In the genomic region with DNA sequence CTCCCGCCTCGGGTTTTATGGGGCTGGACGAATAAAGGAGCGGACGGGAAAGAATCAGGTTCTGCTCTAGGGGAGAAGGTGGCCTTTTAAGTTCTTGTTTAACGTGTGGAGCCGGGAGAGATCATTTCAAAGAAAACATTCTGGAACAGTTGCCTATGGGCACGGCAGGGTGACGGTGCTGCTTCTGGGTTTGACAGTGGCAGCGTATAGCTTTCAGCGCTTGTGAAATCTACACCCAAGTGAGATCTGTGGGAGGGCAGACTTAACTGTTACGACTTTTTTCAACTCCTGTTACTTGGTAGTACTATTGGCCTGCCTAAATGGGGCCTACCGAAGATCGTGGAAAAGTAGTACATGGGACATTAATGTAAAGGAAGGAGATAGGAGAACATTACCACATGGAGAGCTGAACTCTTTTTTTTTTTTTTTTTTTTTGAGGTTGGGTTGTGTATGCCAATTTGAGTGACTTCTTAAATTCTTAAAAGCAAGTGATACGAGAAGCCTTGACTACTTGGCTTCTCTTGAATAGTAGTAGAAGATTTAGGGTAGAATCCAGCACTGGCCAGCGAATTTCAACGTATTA, we compare ENCODE assay signal across 8 cellular contexts. TPM values are rescaled to one million over a fixed set of nuclear protein-coding genes. Genes with fewer than 3 reads are reported as not detected.
DNase-seq lines count a peak whose midpoint lies in the region; ATAC-seq and TF ChIP-seq lines count a peak whose summit lies in the region.

No MANE protein-coding gene starts in this region.

- H3K27me3 ChIP-seq in A673 (replicated peaks; ENCODE audit: insufficient read depth, low read depth, low read length, poor library complexity): no peaks in the 10 kb centered on the region
- H3K27me3 ChIP-seq in endodermal cell (ENCODE audit: control insufficient read depth, insufficient read depth, low read length, poor library complexity, severe bottlenecking): no peaks in the 10 kb centered on the region

- DNase-seq in A673 (ENCODE audit: low spot score) (peak; percentile 88), NCI-H226 (peak; percentile 67), endodermal cell (no peak), mucosa of descending colon (peak in 2 of 3 donors; percentile 75 to 77)
- DNase-seq in activated CD4-positive, alpha-beta T cell treated with anti-CD3 and anti-CD28 coated beads for 48 hours: peak; percentile 71
- DNase-seq in stimulated activated CD8-positive, alpha-beta memory T cell treated with anti-CD3 and anti-CD28 coated beads, Interleukin-7, amount 100 ng/mL, for 48 hours (ENCODE audit: extremely low read depth in 1 of 2, low read depth in 1 of 2): peak; percentile 19 to 49

- H3K27ac ChIP-seq in A673 (ENCODE audit: low read depth, low read length, poor library complexity, severe bottlenecking) (peak overlapping the region; percentile 98), endodermal cell (ENCODE audit: low read depth, low read length) (peak overlapping the region; percentile 97)

- H3K9me3 Mint-ChIP-seq in endodermal cell: no peaks in the 10 kb centered on the region

- no peak overlapping the region for H3K4me3 Mint-ChIP-seq in endodermal cell

- WGBS in endodermal cell (ENCODE audit: insufficient coverage in 1 of 2, insufficient read length in 1 of 2), 2 experiments: 1% methylated on average over 8 to 17 of the region's 17 CpGs

- H3K9ac ChIP-seq in endodermal cell (ENCODE audit: extremely low read depth, low read length, poor library complexity, severe bottlenecking): peak overlapping the region; percentile 88

- POLR2A ChIA-PET in A673 (lab: Charles Lee; ENCODE audit: low non-redundant PET): interaction anchor here (0.6 kb wide), 1 partner anchor 50 kb away, joined by 6 read pairs; no protein-coding TSS in a partner anchor

- no peaks in the 10 kb centered on the region for H3K27me3 Mint-ChIP-seq in endodermal cell (ENCODE audit: insufficient read depth)

- TF ChIP-seq CTCF in A673 (conservative IDR thresholded peaks at IDR 0.05; ENCODE audit: low read depth, low read length): no peak
- TF ChIP-seq CTCF in endodermal cell (conservative IDR thresholded peaks at IDR 0.05): no peak
- no peak for TF ChIP-seq CTCF in mucosa of descending colon (IDR thresholded peaks at IDR 0.05)

- peaks cover 14% of the 10 kb centered on the region for H3K4me1 Mint-ChIP-seq in endodermal cell

- no peaks in the 10 kb centered on the region for H3K36me3 ChIP-seq in A673 (ENCODE audit: insufficient read depth, low read length, poor library complexity, severe bottlenecking)
- no peaks in the 10 kb centered on the region for H3K36me3 ChIP-seq in endodermal cell (ENCODE audit: control insufficient read depth, insufficient read depth, low read length)
- H3K36me3 ChIP-seq in mucosa of descending colon (ENCODE audit: low read depth): no peaks in the 10 kb centered on the region

- H3K4me1 ChIP-seq in A673 (ENCODE audit: insufficient read depth, low read length, poor library complexity, severe bottlenecking): peaks cover 17% of the 10 kb centered on the region
- H3K4me1 ChIP-seq in endodermal cell (ENCODE audit: control insufficient read depth, insufficient read depth, low read length): peaks cover 3% of the 10 kb centered on the region
- H3K4me1 ChIP-seq in mucosa of descending colon (ENCODE audit: low read depth): peaks cover 29% of the 10 kb centered on the region

- intact Hi-C loops in A673 (cut with micrococcal nuclease; ENCODE audit: unreplicated experiment): no loop called here
- intact Hi-C loops in mucosa of descending colon (cut with DNase I, micrococcal nuclease): no loop called here

- no peaks in the 10 kb centered on the region for H3K36me3 Mint-ChIP-seq in endodermal cell (ENCODE audit: low read depth)

- H3K27ac Mint-ChIP-seq in endodermal cell: no peak overlapping the region

- BruUV-seq in A673 (replicated peaks; lab: Mats Ljungman, UMichigan): TSS peak; percentile 44

- CTCF ChIA-PET in A673 (lab: Charles Lee): interaction anchor here (1.1 kb wide), 1 partner anchor 55 kb away, joined by 4 read pairs; no protein-coding TSS in a partner anchor

- H3K9me3 ChIP-seq in A673 (ENCODE audit: low read depth, low read length, poor library complexity, severe bottlenecking) (no peaks in the 10 kb centered on the region), endodermal cell (ENCODE audit: control insufficient read depth, low read length) (no peaks in the 10 kb centered on the region), mucosa of descending colon (no peaks in the 10 kb centered on the region)

- TF ChIP-seq POLR2A in GM18505 (IDR thresholded peaks at IDR 0.05; ENCODE audit: borderline replicate concordance, extremely low read depth, insufficient read depth, insufficient read length): peak; percentile 61

- ATAC-seq in GM18505 (IDR thresholded peaks at IDR 0.05; ENCODE audit: unreplicated experiment) (peak; percentile 41), HG03025 (IDR thresholded peaks at IDR 0.05; ENCODE audit: low FRiP score, unreplicated experiment) (peak; percentile 37), mucosa of descending colon (peak; percentile 73)

- H3K4me3 ChIP-seq in A673 (ENCODE audit: low read depth, low read length, poor library complexity, severe bottlenecking) (peak overlapping the region; percentile 96), endodermal cell (ENCODE audit: low read length) (peak overlapping the region; percentile 90), mucosa of descending colon (peak overlapping the region; percentile 69)

RNA-seq across cellular contexts. Expression of a gene that starts 0.7 kb away (rescaled TPM):
- total RNA-seq in A673 (2021) (40.0 and 45.9 TPM in 2 replicates), endodermal cell (10 to 100 TPM; 26.3 to 26.9 TPM), mucosa of descending colon (10 to 100 TPM; 36.1 to 59.3 (median 39.1) TPM)
- 43.5 TPM for polyA plus RNA-seq in endodermal cell (2013, experiment 1 of 2)
- 47.6 TPM for polyA plus RNA-seq in endodermal cell (2013, experiment 2 of 2)
